In genomic region chr19:56118666-56119584, GRCh38 we compare ENCODE assay signal across 8 cellular contexts.
DNase-seq lines count a peak whose midpoint lies in the region; ATAC-seq and TF ChIP-seq lines count a peak whose summit lies in the region.

No MANE protein-coding gene starts in this region.

- H3K36me3 Mint-ChIP-seq in T-helper 1 cell treated with Interleukin-12 subunit alpha and Interleukin-12 subunit beta and Interleukin-4 antibody, amounts not matched to agents 30 μg/mL and 1 μg/mL, for 36 hours (ENCODE audit: low read depth): no peaks in the 10 kb centered on the region

- H3K36me3 ChIP-seq in iPS-18a (ENCODE audit: control insufficient read depth, low read depth, low read length): peaks cover 12% of the 10 kb centered on the region

- peak overlapping the region; percentile 71 for H3K27ac Mint-ChIP-seq in T-helper 1 cell treated with Interleukin-12 subunit alpha and Interleukin-12 subunit beta and Interleukin-4 antibody, amounts not matched to agents 30 μg/mL and 1 μg/mL, for 36 hours
- peak overlapping the region; percentile 52 to 90 for H3K27ac Mint-ChIP-seq in stimulated activated naive CD8-positive, alpha-beta T cell treated with anti-CD3 and anti-CD28 coated beads, Interleukin-15, amount 100 ng/mL, for 72 hours

- no peaks in the 10 kb centered on the region for H3K27me3 Mint-ChIP-seq in T-helper 1 cell treated with Interleukin-12 subunit alpha and Interleukin-12 subunit beta and Interleukin-4 antibody, amounts not matched to agents 30 μg/mL and 1 μg/mL, for 36 hours (ENCODE audit: low read depth)
- H3K27me3 Mint-ChIP-seq in stimulated activated naive CD8-positive, alpha-beta T cell treated with anti-CD3 and anti-CD28 coated beads, Interleukin-15, amount 100 ng/mL, for 72 hours: no peaks in the 10 kb centered on the region

- DNase-seq in T-helper 1 cell (no peak), NCI-H2196 treated with DMSO at 0.1 percent for 48 hours (lab: John Stamatoyannopoulos, UW; ENCODE audit: unreplicated experiment) (no peak), hypothalamus (lab: John Stamatoyannopoulos, UW) (no peak)
- no peak for DNase-seq in stimulated activated naive CD8-positive, alpha-beta T cell treated with anti-CD3 and anti-CD28 coated beads, Interleukin-15, amount 100 ng/mL, for 72 hours

- peak overlapping the region; percentile 72 for H3K9ac ChIP-seq in iPS-18a (ENCODE audit: low read length)

- H3K9me3 ChIP-seq in iPS-18a (ENCODE audit: control insufficient read depth, low read depth, low read length): no peaks in the 10 kb centered on the region

- H3K27me3 ChIP-seq in iPS-18a (ENCODE audit: control insufficient read depth, insufficient read depth, low read length): no peaks in the 10 kb centered on the region

- H3K4me3 Mint-ChIP-seq in T-helper 1 cell treated with Interleukin-12 subunit alpha and Interleukin-12 subunit beta and Interleukin-4 antibody, amounts not matched to agents 30 μg/mL and 1 μg/mL, for 36 hours: peak overlapping the region; percentile 88
- peak overlapping the region; percentile 92 to 93 for H3K4me3 Mint-ChIP-seq in stimulated activated naive CD8-positive, alpha-beta T cell treated with anti-CD3 and anti-CD28 coated beads, Interleukin-15, amount 100 ng/mL, for 72 hours

- H3K4me1 ChIP-seq in iPS-18a (ENCODE audit: control insufficient read depth, low read depth, low read length): peaks cover 5% of the 10 kb centered on the region

- ATAC-seq in stimulated activated naive CD8-positive, alpha-beta T cell treated with anti-CD3 and anti-CD28 coated beads, Interleukin-15, amount 100 ng/mL, for 72 hours: no peak
- no peak for ATAC-seq in GM21737 (IDR thresholded peaks at IDR 0.05; ENCODE audit: unreplicated experiment)

- H3K27ac ChIP-seq in iPS-18a (ENCODE audit: low read length): no peak overlapping the region

- H3K4me3 ChIP-seq in WI38 (ENCODE audit: low read depth, low read length): peak overlapping the region; percentile 81
- H3K4me3 ChIP-seq in iPS-18a (ENCODE audit: low read length): peak overlapping the region; percentile 70

- no peaks in the 10 kb centered on the region for H3K9me3 Mint-ChIP-seq in T-helper 1 cell treated with Interleukin-12 subunit alpha and Interleukin-12 subunit beta and Interleukin-4 antibody, amounts not matched to agents 30 μg/mL and 1 μg/mL, for 36 hours
- no peaks in the 10 kb centered on the region for H3K9me3 Mint-ChIP-seq in stimulated activated naive CD8-positive, alpha-beta T cell treated with anti-CD3 and anti-CD28 coated beads, Interleukin-15, amount 100 ng/mL, for 72 hours

- H3K4me1 Mint-ChIP-seq in T-helper 1 cell treated with Interleukin-12 subunit alpha and Interleukin-12 subunit beta and Interleukin-4 antibody, amounts not matched to agents 30 μg/mL and 1 μg/mL, for 36 hours (ENCODE audit: low read depth): peaks cover 32% of the 10 kb centered on the region
- H3K4me1 Mint-ChIP-seq in stimulated activated naive CD8-positive, alpha-beta T cell treated with anti-CD3 and anti-CD28 coated beads, Interleukin-15, amount 100 ng/mL, for 72 hours: peaks cover 56% of the 10 kb centered on the region

- no peak for TF ChIP-seq CTCF in WI38 (IDR thresholded peaks at IDR 0.05; ENCODE audit: low read depth, low read length)
